ENCODE assay signal across 1 cellular context in genomic region chr5:56129288-56129687, GRCh38.
TF ChIP-seq lines count a peak whose summit lies in the region.

No MANE protein-coding gene starts in this region.

TF ChIP-seq in GM12878, 131 proteins besides CTCF, POLR2A, EP300 and RAD21 (continued from another document):
- TF ChIP-seq ZNF687 (IDR thresholded peaks at IDR 0.05) (no peak), CHD2 (IDR thresholded peaks at IDR 0.05; ENCODE audit: borderline replicate concordance, low read depth, low read length) (no peak), HDAC2 (IDR thresholded peaks at IDR 0.05) (no peak), ATF2 (IDR thresholded peaks at IDR 0.05; ENCODE audit: low read length) (no peak), TARDBP (IDR thresholded peaks at IDR 0.05; ENCODE audit: borderline replicate concordance) (no peak), DPF2 (IDR thresholded peaks at IDR 0.05) (no peak)
- TF ChIP-seq, protein P1, sequence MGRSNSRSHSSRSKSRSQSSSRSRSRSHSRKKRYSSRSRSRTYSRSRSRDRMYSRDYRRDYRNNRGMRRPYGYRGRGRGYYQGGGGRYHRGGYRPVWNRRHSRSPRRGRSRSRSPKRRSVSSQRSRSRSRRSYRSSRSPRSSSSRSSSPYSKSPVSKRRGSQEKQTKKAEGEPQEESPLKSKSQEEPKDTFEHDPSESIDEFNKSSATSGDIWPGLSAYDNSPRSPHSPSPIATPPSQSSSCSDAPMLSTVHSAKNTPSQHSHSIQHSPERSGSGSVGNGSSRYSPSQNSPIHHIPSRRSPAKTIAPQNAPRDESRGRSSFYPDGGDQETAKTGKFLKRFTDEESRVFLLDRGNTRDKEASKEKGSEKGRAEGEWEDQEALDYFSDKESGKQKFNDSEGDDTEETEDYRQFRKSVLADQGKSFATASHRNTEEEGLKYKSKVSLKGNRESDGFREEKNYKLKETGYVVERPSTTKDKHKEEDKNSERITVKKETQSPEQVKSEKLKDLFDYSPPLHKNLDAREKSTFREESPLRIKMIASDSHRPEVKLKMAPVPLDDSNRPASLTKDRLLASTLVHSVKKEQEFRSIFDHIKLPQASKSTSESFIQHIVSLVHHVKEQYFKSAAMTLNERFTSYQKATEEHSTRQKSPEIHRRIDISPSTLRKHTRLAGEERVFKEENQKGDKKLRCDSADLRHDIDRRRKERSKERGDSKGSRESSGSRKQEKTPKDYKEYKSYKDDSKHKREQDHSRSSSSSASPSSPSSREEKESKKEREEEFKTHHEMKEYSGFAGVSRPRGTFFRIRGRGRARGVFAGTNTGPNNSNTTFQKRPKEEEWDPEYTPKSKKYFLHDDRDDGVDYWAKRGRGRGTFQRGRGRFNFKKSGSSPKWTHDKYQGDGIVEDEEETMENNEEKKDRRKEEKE (IDR thresholded peaks at IDR 0.05): no peak
